In the genomic region with DNA sequence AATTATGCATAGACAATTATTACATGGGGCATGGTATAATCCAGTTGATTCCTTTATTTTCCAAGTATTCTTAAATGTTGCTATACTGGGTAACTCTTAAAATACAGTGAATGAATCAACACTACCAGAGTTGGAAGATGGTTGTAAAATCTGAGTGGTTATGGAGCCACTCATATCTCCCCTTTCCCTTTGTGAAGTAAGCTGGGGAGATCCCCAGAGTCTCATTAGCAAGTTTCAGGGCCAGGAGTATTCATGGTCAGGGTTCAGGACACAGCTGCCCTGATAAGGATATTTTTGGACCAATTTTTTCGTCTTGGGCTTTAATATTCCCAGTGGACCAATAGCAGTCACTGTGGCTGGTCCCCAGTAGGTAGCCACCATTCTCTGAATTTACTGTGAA, we compare ENCODE assay signal across 1 cellular context. TPM values are rescaled to one million over a fixed set of nuclear protein-coding genes. Genes with fewer than 3 reads are reported as not detected.
"Had no signal": no experiment of that assay in that cellular context is flagged by ENCODE, and none has a peak within 500 bp of the region (broad histone marks: within the 10 kb centered on the region; RNA-seq: fewer than 3 reads in every experiment).

No MANE protein-coding gene starts in this region.

RNA-seq across cellular contexts. Expression of gene OR2T2, which starts 6.8 kb away (rescaled TPM):
- polyA plus RNA-seq: adipose tissue had no signal

RNA-seq across cellular contexts. Expression of gene OR2T3, which starts 34.5 kb away (rescaled TPM):
- polyA plus RNA-seq: adipose tissue had no signal

RNA-seq across cellular contexts. Expression of gene OR2T1, which starts 35.8 kb away (rescaled TPM):
- polyA plus RNA-seq: adipose tissue had no signal

RNA-seq across cellular contexts. Expression of gene OR2T5, which starts 49.7 kb away (rescaled TPM):
- polyA plus RNA-seq: adipose tissue had no signal
